7 cellular contexts compared by ENCODE assay signal in genomic region chr6:593139-593906, GRCh38.
DNase-seq lines count a peak whose midpoint lies in the region; ATAC-seq, FAIRE-seq and TF ChIP-seq lines count a peak whose summit lies in the region.

No MANE protein-coding gene starts in this region.

- no peak overlapping the region for H3K4me2 ChIP-seq in astrocyte (ENCODE audit: low read length)

- no peaks in the 10 kb centered on the region for H3K9me3 ChIP-seq in astrocyte (ENCODE audit: insufficient read depth, low read depth, low read length)

- H3K27me3 Mint-ChIP-seq in astrocyte (ENCODE audit: low read depth, unreplicated experiment) (no peaks in the 10 kb centered on the region), immature natural killer cell (ENCODE audit: low read depth in 3 of 3) (peaks cover 0 to 1% (median 0%) of the 10 kb centered on the region in 3 donors)

- FAIRE-seq in GM12891 (lab: Jason Lieb, UNC), result peak; percentile 66
- no peak for FAIRE-seq in astrocyte (lab: Jason Lieb, UNC)

- H3K4me1 ChIP-seq in astrocyte (ENCODE audit: insufficient read depth, low read length), result no peaks in the 10 kb centered on the region

- no peak overlapping the region for H3K27ac ChIP-seq in astrocyte (ENCODE audit: low read depth, low read length)

- H3K79me2 ChIP-seq in astrocyte (ENCODE audit: insufficient read depth, low read length), result no peaks in the 10 kb centered on the region

- no peak overlapping the region for H3K4me3 ChIP-seq in astrocyte (ENCODE audit: insufficient read depth, low read depth, low read length)

- no peak overlapping the region for H3K9ac ChIP-seq in astrocyte (ENCODE audit: low read length)

- peaks cover 20% of the 10 kb centered on the region for H4K20me1 ChIP-seq in astrocyte (ENCODE audit: insufficient read depth, low read length)

- DNase-seq in GM12891 (ENCODE audit: insufficient read length, low spot score), result no peak
- peak; percentile 66 for DNase-seq in NCI-H1105 treated with DMSO at 0.1 percent for 48 hours (lab: John Stamatoyannopoulos, UW)
- DNase-seq in T-helper 22 cell (ENCODE audit: low read depth), result peak; percentile 12
- peak; percentile 20 for DNase-seq in astrocyte (ENCODE audit: low read depth)
- DNase-seq in immature natural killer cell, result peak; percentile 40 to 59 (median 45)
- peak; percentile 20 to 48 for DNase-seq in stimulated activated CD4-positive, alpha-beta T cell treated with anti-CD3 and anti-CD28 coated beads, Interleukin-1b, Interleukin-23, amount 100 ng/mL, for 1 hour (ENCODE audit: low read depth in 2 of 2)

- H3K4me3 Mint-ChIP-seq in astrocyte (ENCODE audit: unreplicated experiment) (no peak overlapping the region), immature natural killer cell (no peak overlapping the region)

- no peak overlapping the region for H2AFZ ChIP-seq in astrocyte (ENCODE audit: low read depth, low read length)

- TF ChIP-seq POLR2A in GM12891 (IDR thresholded peaks at IDR 0.05; ENCODE audit: low read depth, low read length), result no peak

- no peaks in the 10 kb centered on the region for H3K9me3 Mint-ChIP-seq in astrocyte (ENCODE audit: unreplicated experiment)
- H3K9me3 Mint-ChIP-seq in immature natural killer cell, result no peaks in the 10 kb centered on the region

- ATAC-seq in GM19467 (IDR thresholded peaks at IDR 0.05; ENCODE audit: unreplicated experiment), result no peak

- H3K36me3 Mint-ChIP-seq in astrocyte (ENCODE audit: low read depth, unreplicated experiment), result peaks cover 27% of the 10 kb centered on the region
- H3K36me3 Mint-ChIP-seq in immature natural killer cell, result peaks cover 26 to 31% (median 27%) of the 10 kb centered on the region in 3 donors

- H3K36me3 ChIP-seq in astrocyte (ENCODE audit: insufficient read depth, low read length), result peaks cover 13% of the 10 kb centered on the region

- H3K27me3 ChIP-seq in astrocyte (ENCODE audit: insufficient read depth, low read length), result no peaks in the 10 kb centered on the region

- TF ChIP-seq CTCF in astrocyte (IDR thresholded peaks at IDR 0.05; ENCODE audit: insufficient read depth, low read depth, low read length), result peak; percentile 61

- H3K4me1 Mint-ChIP-seq in astrocyte (ENCODE audit: low read depth, unreplicated experiment), result peaks cover 14% of the 10 kb centered on the region
- no peaks in the 10 kb centered on the region for H3K4me1 Mint-ChIP-seq in immature natural killer cell

- no peak overlapping the region for H3K27ac Mint-ChIP-seq in astrocyte (ENCODE audit: unreplicated experiment)
- peak overlapping the region in 2 of 6 donors; percentile 7 to 82 for H3K27ac Mint-ChIP-seq in immature natural killer cell

TF ChIP-seq in GM12891, 5 proteins besides CTCF, POLR2A, EP300 and RAD21:
- no peak for TF ChIP-seq PAX5 (IDR thresholded peaks at IDR 0.05; ENCODE audit: insufficient read depth, low read length, severe bottlenecking)
- TF ChIP-seq SPI1 (IDR thresholded peaks at IDR 0.05; ENCODE audit: low read depth, low read length), result no peak
- TF ChIP-seq TAF1 (IDR thresholded peaks at IDR 0.05; ENCODE audit: low read depth, low read length), result no peak
- no peak for TF ChIP-seq POLR2AphosphoS5 (IDR thresholded peaks at IDR 0.05; ENCODE audit: low read depth, low read length)
- TF ChIP-seq POU2F2 (IDR thresholded peaks at IDR 0.05; ENCODE audit: low read depth, low read length), result no peak
